In genomic region chr11:72920001-72920400, GRCh38 we compare ENCODE assay signal across 12 cellular contexts.
"Had no signal": no experiment of that assay in that cellular context is flagged by ENCODE, and none has a peak within 500 bp of the region (broad histone marks: within the 10 kb centered on the region; RNA-seq: fewer than 3 reads in every experiment).

No MANE protein-coding gene starts in this region.

- H3K36me3 ChIP-seq: transverse colon had no signal

- DNase-seq: effector CD4-positive, alpha-beta T cell; heart left ventricle; hippocampal formation; mammary epithelial cell; naive thymus-derived CD8-positive, alpha-beta T cell; posterior cingulate gyrus; small intestine; stimulated activated CD4-positive, alpha-beta T cell treated with anti-CD3 and anti-CD28 coated beads, Interleukin-2, amount 100 ng/mL, for 48 hours; stimulated activated naive CD8-positive, alpha-beta T cell treated with anti-CD3 and anti-CD28 coated beads, Interleukin-15, Interleukin-2, amounts not matched to agents 100 U/mL and 50 U/mL, for 24 hours; transverse colon had no signal

- ATAC-seq: heart left ventricle; naive thymus-derived CD8-positive, alpha-beta T cell; stimulated activated naive CD8-positive, alpha-beta T cell treated with anti-CD3 and anti-CD28 coated beads, Interleukin-15, Interleukin-2, amounts not matched to agents 100 U/mL and 50 U/mL, for 24 hours had no signal

- H3K4me3 ChIP-seq: heart left ventricle, transverse colon had no signal

- H3K9me3 ChIP-seq: heart left ventricle, neutrophil, transverse colon had no signal

- H3K27me3 ChIP-seq: heart left ventricle, neutrophil, transverse colon had no signal

- H3K9me3 Mint-ChIP-seq: dendritic cell treated with granulocyte-macrophage colony-stimulating factor and Interleukin-4, amounts not matched to agents 40 ng/mL and 50 ng/mL, for 4 days had no signal

- H3K27me3 Mint-ChIP-seq: dendritic cell treated with granulocyte-macrophage colony-stimulating factor and Interleukin-4, amounts not matched to agents 40 ng/mL and 50 ng/mL, for 4 days; naive thymus-derived CD8-positive, alpha-beta T cell had no signal

- H3K4me3 Mint-ChIP-seq: dendritic cell treated with granulocyte-macrophage colony-stimulating factor and Interleukin-4, amounts not matched to agents 40 ng/mL and 50 ng/mL, for 4 days; naive thymus-derived CD8-positive, alpha-beta T cell had no signal

- H3K27ac Mint-ChIP-seq: dendritic cell treated with granulocyte-macrophage colony-stimulating factor and Interleukin-4, amounts not matched to agents 40 ng/mL and 50 ng/mL, for 4 days; naive thymus-derived CD8-positive, alpha-beta T cell had no signal

- H3K27ac ChIP-seq: neutrophil, transverse colon had no signal
